ENCODE assay signal across 16 cellular contexts in genomic region chr5:164048527-164048926, GRCh38.
DNase-seq lines count a peak whose midpoint lies in the region; ATAC-seq and TF ChIP-seq lines count a peak whose summit lies in the region.
"Had no signal": no experiment of that assay in that cellular context is flagged by ENCODE, and none has a peak within 500 bp of the region (broad histone marks: within the 10 kb centered on the region; RNA-seq: fewer than 3 reads in every experiment).

No MANE protein-coding gene starts in this region.

- H3K4me3 Mint-ChIP-seq in endodermal cell (no peak overlapping the region), osteocyte (ENCODE audit: unreplicated experiment) (no peak overlapping the region)
- H3K4me3 Mint-ChIP-seq: activated T-cell treated with anti-CD3 and anti-CD28 coated beads, Interleukin-2, amount 50 U/mL, for 24 hours had no signal

- WGBS in endodermal cell (ENCODE audit: insufficient coverage in 1 of 2, insufficient read length in 1 of 2), 2 experiments: 77% methylated on average over 1 of the region's 1 CpG; no CpG with 5 or more reads in 1 of the 2 experiments

- H3K9me3 Mint-ChIP-seq in endodermal cell (no peaks in the 10 kb centered on the region), osteocyte (ENCODE audit: unreplicated experiment) (no peaks in the 10 kb centered on the region)

- H3K27ac Mint-ChIP-seq in endodermal cell (no peak overlapping the region), osteocyte (ENCODE audit: unreplicated experiment) (no peak overlapping the region)
- H3K27ac Mint-ChIP-seq: activated T-cell treated with anti-CD3 and anti-CD28 coated beads, Interleukin-2, amount 50 U/mL, for 24 hours had no signal

- H3K27me3 ChIP-seq in endodermal cell (ENCODE audit: control insufficient read depth, insufficient read depth, low read length, poor library complexity, severe bottlenecking) (no peaks in the 10 kb centered on the region), lower lobe of right lung (ENCODE audit: low read depth) (no peaks in the 10 kb centered on the region)
- H3K27me3 ChIP-seq: ascending aorta, esophagus muscularis mucosa, SJCRH30 had no signal

- no peak for ATAC-seq in lower lobe of right lung
- no peak for ATAC-seq in HG02885 (IDR thresholded peaks at IDR 0.05; ENCODE audit: poor library complexity, unreplicated experiment)

- H3K36me3 ChIP-seq in endodermal cell (ENCODE audit: control insufficient read depth, insufficient read depth, low read length) (no peaks in the 10 kb centered on the region), lower lobe of right lung (no peaks in the 10 kb centered on the region)
- H3K36me3 ChIP-seq: ascending aorta, esophagus muscularis mucosa, SJCRH30 had no signal

- H3K4me1 Mint-ChIP-seq in endodermal cell (peaks cover 6% of the 10 kb centered on the region), osteocyte (ENCODE audit: unreplicated experiment) (no peaks in the 10 kb centered on the region)

- H3K4me1 ChIP-seq in endodermal cell (ENCODE audit: control insufficient read depth, insufficient read depth, low read length) (no peaks in the 10 kb centered on the region), lower lobe of right lung (no peaks in the 10 kb centered on the region)
- H3K4me1 ChIP-seq: ascending aorta, esophagus muscularis mucosa, SJCRH30 had no signal

- no peak overlapping the region for H3K27ac ChIP-seq in endodermal cell (ENCODE audit: low read depth, low read length)
- H3K27ac ChIP-seq in lower lobe of right lung: no peak overlapping the region
- H3K27ac ChIP-seq: ascending aorta, esophagus muscularis mucosa, SJCRH30 had no signal

- no peaks in the 10 kb centered on the region for H3K36me3 Mint-ChIP-seq in endodermal cell (ENCODE audit: low read depth)
- no peaks in the 10 kb centered on the region for H3K36me3 Mint-ChIP-seq in osteocyte (ENCODE audit: unreplicated experiment)

- no peaks in the 10 kb centered on the region for H3K9me3 ChIP-seq in endodermal cell (ENCODE audit: control insufficient read depth, low read length)
- H3K9me3 ChIP-seq in lower lobe of right lung: no peaks in the 10 kb centered on the region
- H3K9me3 ChIP-seq: ascending aorta, esophagus muscularis mucosa, SJCRH30 had no signal

- H3K4me3 ChIP-seq in endodermal cell (ENCODE audit: low read length) (no peak overlapping the region), lower lobe of right lung (no peak overlapping the region)
- H3K4me3 ChIP-seq: ascending aorta, esophagus muscularis mucosa, SJCRH30 had no signal

- TF ChIP-seq CTCF in endodermal cell (conservative IDR thresholded peaks at IDR 0.05): peak; percentile 62
- TF ChIP-seq CTCF in osteocyte (IDR thresholded peaks at IDR 0.05): peak; percentile 53
- no peak for TF ChIP-seq CTCF in lower lobe of right lung (IDR thresholded peaks at IDR 0.05)

- H3K9ac ChIP-seq in endodermal cell (ENCODE audit: extremely low read depth, low read length, poor library complexity, severe bottlenecking): no peak overlapping the region

- H3K27me3 Mint-ChIP-seq in endodermal cell (ENCODE audit: insufficient read depth) (no peaks in the 10 kb centered on the region), osteocyte (ENCODE audit: unreplicated experiment) (no peaks in the 10 kb centered on the region)
- H3K27me3 Mint-ChIP-seq: activated T-cell treated with anti-CD3 and anti-CD28 coated beads, Interleukin-2, amount 50 U/mL, for 24 hours had no signal

- intact Hi-C loops in lower lobe of right lung (cut with DNase I): no loop called here

- DNase-seq in DMS 273 (lab: John Stamatoyannopoulos, UW; ENCODE audit: unreplicated experiment) (peak; percentile 14), DMS 273 treated with DMSO at 0.1 percent for 48 hours (lab: John Stamatoyannopoulos, UW) (no peak), RKO (ENCODE audit: low spot score) (peak; percentile 9), endodermal cell (no peak), osteocyte (ENCODE audit: extremely low spot score, unreplicated experiment) (no peak), NCI-H1436 (lab: John Stamatoyannopoulos, UW) (no peak), lower lobe of right lung (no peak)
- DNase-seq: 8988T; activated T-cell treated with anti-CD3 and anti-CD28 coated beads, Interleukin-2, amount 50 U/mL, for 24 hours; NCI-H1048; NCI-H510A; SJCRH30; trophoblast cell had no signal

Comparison
In these comparisons a context has a peak if more than half of its experiments do, and no peak if none do; other contexts are left out.
1. DNase-seq: peak in DMS 273 (single experiment) and RKO (single experiment); none in DMS 273 treated with DMSO at 0.1 percent for 48 hours (single experiment), endodermal cell (single experiment), osteocyte (single experiment), NCI-H1436 (single experiment) and lower lobe of right lung (single experiment).